In the genomic region with DNA sequence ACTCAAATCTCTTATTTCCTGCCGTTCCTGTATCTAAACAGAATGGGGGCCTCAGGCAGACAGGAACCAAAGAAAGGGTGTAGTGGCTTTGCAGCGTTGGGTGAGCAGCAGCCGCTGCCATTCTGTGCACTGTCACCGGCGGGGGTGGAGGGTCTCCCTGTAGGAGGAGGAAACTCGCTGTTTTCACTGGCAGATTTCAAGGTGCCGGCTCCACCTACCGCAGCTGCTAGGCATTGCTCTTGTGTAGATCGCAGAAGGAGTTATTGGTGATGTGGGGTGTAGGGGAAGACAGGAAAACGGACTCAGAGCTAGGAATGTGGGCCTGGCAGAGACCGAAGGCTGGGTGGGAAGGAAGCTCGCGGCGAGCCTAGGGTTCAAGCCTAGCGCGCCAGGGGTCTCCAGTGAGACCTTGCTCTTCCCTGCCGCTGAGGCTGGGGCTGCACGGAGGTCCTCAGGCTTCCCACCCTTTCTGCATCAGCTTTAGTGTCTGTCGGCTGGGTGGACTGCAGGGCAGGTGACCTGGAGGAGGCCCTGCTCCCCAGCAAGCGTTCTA, we compare ENCODE assay signal across 8 cellular contexts. TPM values are rescaled to one million over a fixed set of nuclear protein-coding genes. Genes with fewer than 3 reads are reported as not detected.
A peak's percentile ranks its signal among the peaks of the same experiment; 100 is the strongest.
DNase-seq lines count a peak whose midpoint lies in the region; ATAC-seq and FAIRE-seq lines count a peak whose summit lies in the region.

No MANE protein-coding gene starts in this region.

- FAIRE-seq in GM19239 (lab: Jason Lieb, UNC), result no peak

- DNase-seq in A172 (ENCODE audit: low spot score) (peak; percentile 88), GM19239 (ENCODE audit: insufficient read length, low spot score) (peak; percentile 27), NCI-H2227 (lab: John Stamatoyannopoulos, UW; ENCODE audit: unreplicated experiment) (peak; percentile 89), cerebellar cortex (ENCODE audit: low spot score) (peak; percentile 84), kidney tubule cell (ENCODE audit: low spot score) (peak; percentile 85)
- DNase-seq in stimulated activated CD4-positive, alpha-beta T cell treated with anti-CD3 and anti-CD28 coated beads, Interleukin-15, amount 100 ng/mL, for 48 hours (ENCODE audit: low read depth in 2 of 2), result peak; percentile 58 to 64

- peak; percentile 79 to 85 for ATAC-seq in activated CD4-positive, CD25-positive, alpha-beta regulatory T cell treated with anti-CD3 and anti-CD28 coated beads, Interleukin-2, amount 50 U/mL, for 24 hours
- no peak for ATAC-seq in HG03175 (IDR thresholded peaks at IDR 0.05; ENCODE audit: unreplicated experiment)

RNA-seq across cellular contexts. Expression of gene ATP5PO, which starts 20.8 kb away (rescaled TPM):
- 348 and 477 TPM in 2 replicates for total RNA-seq in A172 (2014; rRNA removed; shearing (Covaris generic))

Comparison
In these comparisons a context has a peak if more than half of its experiments do, and no peak if none do; other contexts are left out.
1. DNase-seq: peak in every context shown above with its lines; median percentile 89 in NCI-H2227; 88 in A172; 85 in kidney tubule cell; 84 in cerebellar cortex; 61 in stimulated activated CD4-positive, alpha-beta T cell treated with anti-CD3 and anti-CD28 coated beads, Interleukin-15, amount 100 ng/mL, for 48 hours; 27 in GM19239.